ENCODE assay signal across 8 cellular contexts in genomic region chr6:14210663-14211595, GRCh38.
DNase-seq lines count a peak whose midpoint lies in the region; ATAC-seq and TF ChIP-seq lines count a peak whose summit lies in the region.

No MANE protein-coding gene starts in this region.

- intact Hi-C loops in adrenal gland (cut with DNase I), result loop anchor here in 1 of 2 donors (10.0 kb wide), 3 partner anchors 1024 to 1414 kb away; no protein-coding TSS in a partner anchor
- intact Hi-C loops in heart right ventricle (cut with DNase I), result loop anchor here in 9 of 10 donors (1.0 to 10.0 kb wide), 24 partner anchors 154 to 1414 kb away; partner anchors contain the start of gene JARID2 (in 4 of the 9)
- intact Hi-C loops in posterior cingulate gyrus (cut with DNase I), result loop anchor here (2.0 to 10.0 kb wide), 5 partner anchors 66 to 1411 kb away; no protein-coding TSS in a partner anchor

- no peak for TF ChIP-seq EP300 in upper lobe of left lung (IDR thresholded peaks at IDR 0.05)

- peak; percentile 93 for ATAC-seq in HG02642 (IDR thresholded peaks at IDR 0.05; ENCODE audit: poor library complexity, unreplicated experiment)
- ATAC-seq in heart right ventricle, result peak; percentile 93 to 98 (median 96)
- ATAC-seq in upper lobe of left lung (ENCODE audit: low FRiP score in 2 of 2), result peak; percentile 91 to 98

- H3K36me3 ChIP-seq in adrenal gland (replicated peaks in 1 of 2) (no peaks in the 10 kb centered on the region), heart right ventricle (no peaks in the 10 kb centered on the region), upper lobe of left lung (no peaks in the 10 kb centered on the region)

- WGBS in adrenal gland, 4 donors, result 1 to 5% (median 2%) methylated on average over 28 to 101 of the region's 101 CpGs
- 0 to 1% methylated on average over 101 of the region's 101 CpGs for WGBS in heart right ventricle, 2 donors
- WGBS in upper lobe of left lung, 2 donors, result 5 to 27% methylated on average over 4 to 40 of the region's 101 CpGs

- peak; percentile 80 for TF ChIP-seq CTCF in GM12874 (IDR thresholded peaks at IDR 0.05; ENCODE audit: insufficient read depth, low read depth, low read length)
- TF ChIP-seq CTCF in adrenal gland (IDR thresholded peaks at IDR 0.05), result peak in 5 of 6 experiments; percentile 36 to 99 (median 77)
- peak; percentile 54 to 95 (median 65) for TF ChIP-seq CTCF in heart right ventricle (IDR thresholded peaks at IDR 0.05)
- TF ChIP-seq CTCF in upper lobe of left lung (IDR thresholded peaks at IDR 0.05), result peak; percentile 92 to 100 (median 100)

- DNase-seq in NCI-H1105 (lab: John Stamatoyannopoulos, UW), result peak; percentile 89
- peak; percentile 80 to 89 for DNase-seq in SW 1271 (lab: John Stamatoyannopoulos, UW)
- peak; percentile 93 to 97 (median 94) for DNase-seq in adrenal gland
- peak; percentile 95 for DNase-seq in heart right ventricle
- DNase-seq in posterior cingulate gyrus, result peak; percentile 80 to 99 (median 91)
- DNase-seq in upper lobe of left lung, result peak; percentile 93 to 99

- TF ChIP-seq POLR2A in adrenal gland (IDR thresholded peaks at IDR 0.05) (peak; percentile 53 to 54), upper lobe of left lung (IDR thresholded peaks at IDR 0.05) (peak in 2 of 4 donors; percentile 21 to 77)

- H3K4me3 ChIP-seq in adrenal gland, result peak overlapping the region; percentile 46 to 77 (median 65)
- H3K4me3 ChIP-seq in heart right ventricle, result peak overlapping the region; percentile 47 to 95 (median 70)
- H3K4me3 ChIP-seq in upper lobe of left lung, result peak overlapping the region; percentile 70 to 92 (median 82)

- peaks cover 7 to 20% of the 10 kb centered on the region in 2 donors for H3K4me1 ChIP-seq in adrenal gland (replicated peaks in 1 of 2)
- H3K4me1 ChIP-seq in heart right ventricle, result peaks cover 0 to 22% (median 17%) of the 10 kb centered on the region in 9 donors
- H3K4me1 ChIP-seq in upper lobe of left lung, result peaks cover 7 to 18% (median 14%) of the 10 kb centered on the region in 4 donors

- H3K9me3 ChIP-seq in adrenal gland (replicated peaks in 1 of 3) (no peaks in the 10 kb centered on the region), heart right ventricle (no peaks in the 10 kb centered on the region), upper lobe of left lung (no peaks in the 10 kb centered on the region)

- H3K27me3 ChIP-seq in adrenal gland (no peaks in the 10 kb centered on the region), heart right ventricle (no peaks in the 10 kb centered on the region), upper lobe of left lung (no peaks in the 10 kb centered on the region)

- H3K27ac ChIP-seq in adrenal gland (peak overlapping the region in 4 of 5 donors; percentile 48 to 86 (median 66)), heart right ventricle (peak overlapping the region; percentile 32 to 94 (median 88)), upper lobe of left lung (peak overlapping the region in 3 of 4 donors; percentile 71 to 90 (median 89))

Comparison
In these comparisons a context has a peak if more than half of its experiments do, and no peak if none do; other contexts are left out.
1. Peak in every context shown above with its lines: DNase-seq, ATAC-seq, H3K4me3 ChIP-seq and H3K27ac ChIP-seq.